ENCODE assay signal across 23 cellular contexts in the genomic region with DNA sequence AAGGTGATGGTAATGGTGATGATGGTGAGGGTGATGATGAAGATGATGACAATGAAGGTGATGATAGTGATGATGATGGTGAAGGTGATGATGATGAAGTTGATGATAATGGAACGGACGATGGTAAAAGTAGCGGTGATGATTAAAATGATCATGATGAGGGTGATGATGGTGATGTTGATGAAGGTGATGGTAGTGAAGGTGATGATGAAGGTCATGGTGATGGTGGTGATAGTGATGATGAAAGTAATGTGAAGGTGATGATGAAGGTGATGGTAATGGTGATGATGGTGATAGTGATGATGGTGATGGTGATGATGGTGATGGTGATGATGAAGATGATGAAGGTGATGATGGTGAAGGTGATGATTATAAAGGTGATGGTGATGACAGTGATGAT.
A peak's percentile ranks its signal among the peaks of the same experiment; 100 is the strongest.
DNase-seq lines count a peak whose midpoint lies in the region; ATAC-seq, FAIRE-seq and TF ChIP-seq lines count a peak whose summit lies in the region.
"Had no signal": no experiment of that assay in that cellular context is flagged by ENCODE, and none has a peak within 500 bp of the region (broad histone marks: within the 10 kb centered on the region; RNA-seq: fewer than 3 reads in every experiment).

No MANE protein-coding gene starts in this region.

- H3K9me3 Mint-ChIP-seq in endodermal cell, result peaks cover 33% of the 10 kb centered on the region
- H3K9me3 Mint-ChIP-seq: CD8-positive, alpha-beta T cell had no signal

- no peak for DNase-seq in HepG2 (ENCODE audit: low spot score)
- DNase-seq in right lobe of liver, result no peak
- DNase-seq in GM12878 (ENCODE audit: low read depth, low spot score), result no peak
- DNase-seq in endodermal cell, result no peak
- DNase-seq in NCI-H187 treated with DMSO at 0.1 percent for 48 hours (lab: John Stamatoyannopoulos, UW), result no peak
- no peak for DNase-seq in medulla oblongata (ENCODE audit: extremely low spot score)
- DNase-seq: Caco-2; CD4-positive, CD25-positive, alpha-beta regulatory T cell; CD8-positive, alpha-beta T cell; DMS153; DND-41; GOT3; H7; HCEC 1CT had no signal

- no peak overlapping the region for H3K4me3 Mint-ChIP-seq in endodermal cell
- H3K4me3 Mint-ChIP-seq: B cell; CD4-positive, CD25-positive, alpha-beta regulatory T cell; CD8-positive, alpha-beta T cell had no signal

- ATAC-seq in HepG2 (no peak), right lobe of liver (no peak), GM12878 (no peak), HG03460 (IDR thresholded peaks at IDR 0.05; ENCODE audit: unreplicated experiment) (no peak), HG03135 (IDR thresholded peaks at IDR 0.05; ENCODE audit: unreplicated experiment) (no peak)
- ATAC-seq: CD8-positive, alpha-beta T cell had no signal

- H3K27ac ChIP-seq in HepG2 (ENCODE audit: extremely low read length, insufficient read depth, low read length) (no peak overlapping the region), right lobe of liver (no peak overlapping the region), GM12878 (ENCODE audit: control insufficient read depth, insufficient read depth) (no peak overlapping the region), endodermal cell (ENCODE audit: low read depth, low read length) (no peak overlapping the region)
- H3K27ac ChIP-seq: 22Rv1, BLaER1, C4-2B had no signal

- FAIRE-seq in HepG2 (lab: Jason Lieb, UNC), result no peak
- no peak for FAIRE-seq in GM12878 (lab: Jason Lieb, UNC)
- FAIRE-seq: A204.1, G401.6, GM18507 had no signal

- no peaks in the 10 kb centered on the region for H3K4me1 Mint-ChIP-seq in endodermal cell
- H3K4me1 Mint-ChIP-seq: B cell; CD4-positive, CD25-positive, alpha-beta regulatory T cell had no signal

- in situ Hi-C loops in HepG2 (cut with HindIII; ENCODE audit: extremely low pct_ligation_motif_present, low pct_unique_long_range_greater_than_20kb), result no loop called here
- in situ Hi-C loops in GM12878 (cut with MboI), result no loop called here

- TF ChIP-seq CTCF in HepG2 (CRISPR knock-in tag; IDR thresholded peaks at IDR 0.05), result no peak
- TF ChIP-seq CTCF in right lobe of liver (IDR thresholded peaks at IDR 0.05), result no peak
- no peak for TF ChIP-seq CTCF in GM12878 (IDR thresholded peaks at IDR 0.05 in 2 of 3, conservative IDR thresholded peaks at IDR 0.05 in 1 of 3; ENCODE audit: control insufficient read depth in 2 of 3, extremely low read depth in 1 of 3, insufficient read depth in 1 of 3, low read depth in 3 of 3, low read length in 3 of 3)
- TF ChIP-seq CTCF in endodermal cell (conservative IDR thresholded peaks at IDR 0.05), result no peak

- no peaks in the 10 kb centered on the region for H3K36me3 ChIP-seq in HepG2 (replicated peaks in 1 of 2; ENCODE audit: control insufficient read depth in 1 of 2, insufficient read depth in 2 of 2, low read length in 2 of 2)
- H3K36me3 ChIP-seq in right lobe of liver, result no peaks in the 10 kb centered on the region
- H3K36me3 ChIP-seq in GM12878 (ENCODE audit: control insufficient read depth in 2 of 2, insufficient read depth in 2 of 2, low read length in 1 of 2), result no peaks in the 10 kb centered on the region
- H3K36me3 ChIP-seq in endodermal cell (ENCODE audit: control insufficient read depth, insufficient read depth, low read length), result no peaks in the 10 kb centered on the region
- H3K36me3 ChIP-seq: BLaER1 had no signal

- no peak for TF ChIP-seq POLR2A in HepG2 (IDR thresholded peaks at IDR 0.05; ENCODE audit: insufficient read depth in 1 of 2, low read depth in 2 of 2, low read length in 2 of 2)
- TF ChIP-seq POLR2A in right lobe of liver (IDR thresholded peaks at IDR 0.05), result no peak
- TF ChIP-seq POLR2A in GM12878 (IDR thresholded peaks at IDR 0.05; ENCODE audit: low read depth, low read length), result no peak

- SMC1A ChIA-PET in GM12878 (lab: Charles Lee; ENCODE audit: uncharacterized antibody, unreplicated experiment), result interaction anchor here (0.5 kb wide), 1 partner anchor 9 kb away, joined by 3 read pairs; no protein-coding TSS in a partner anchor

- H3K4me3 ChIP-seq in HepG2 (replicated peaks in 1 of 3; ENCODE audit: insufficient read depth in 1 of 3, low read depth in 2 of 3, low read length in 3 of 3) (no peak overlapping the region), right lobe of liver (no peak overlapping the region), GM12878 (no peak overlapping the region), endodermal cell (ENCODE audit: low read length) (peak overlapping the region; percentile 4)
- H3K4me3 ChIP-seq: BLaER1 had no signal

- 89% methylated on average over 3 of the region's 3 CpGs for WGBS in HepG2 (ENCODE audit: low lambda C conversion rate)
- WGBS in right lobe of liver (ENCODE audit: insufficient coverage, low coverage, low lambda C conversion rate, missing lambda C conversion rate), result 68% methylated on average over 3 of the region's 3 CpGs
- WGBS in GM12878 (ENCODE audit: insufficient coverage, insufficient replicate concordance, low lambda C conversion rate, missing lambda C conversion rate), result 89% methylated on average over 3 of the region's 3 CpGs
- WGBS in endodermal cell (ENCODE audit: insufficient coverage in 1 of 2, insufficient read length in 1 of 2), 2 experiments, result 95 to 97% methylated on average over 3 of the region's 3 CpGs

- H3K36me3 Mint-ChIP-seq in endodermal cell (ENCODE audit: low read depth), result no peaks in the 10 kb centered on the region
- H3K36me3 Mint-ChIP-seq: CD8-positive, alpha-beta T cell had no signal

- BruUV-seq in HepG2 (replicated peaks; lab: Mats Ljungman, UMichigan) (no TSS peak), GM12878 (replicated peaks; lab: Mats Ljungman, UMichigan) (no TSS peak)

- CTCF ChIA-PET in HepG2 (lab: Yijun Ruan, JAX; ENCODE audit: low intra/inter-chr PET ratio, low total read pairs) (no interaction called here), GM12878 (lab: Yijun Ruan, JAX) (no interaction called here)

- intact Hi-C loops in HepG2 (cut with micrococcal nuclease; ENCODE audit: unreplicated experiment), result no loop called here
- intact Hi-C loops in right lobe of liver (cut with DNase I), result no loop called here
- intact Hi-C loops in GM12878 (cut with micrococcal nuclease; ENCODE audit: unreplicated experiment), result no loop called here

- RAD21 ChIA-PET in GM12878 (lab: Charles Lee; ENCODE audit: unreplicated experiment), result no interaction called here

- H4K20me1 ChIP-seq in HepG2 (ENCODE audit: insufficient read depth, low read length), result no peaks in the 10 kb centered on the region
- H4K20me1 ChIP-seq in GM12878 (ENCODE audit: control insufficient read depth, insufficient read depth), result no peaks in the 10 kb centered on the region
- H4K20me1 ChIP-seq: BLaER1 had no signal

- no peak overlapping the region for H3K27ac Mint-ChIP-seq in endodermal cell
- H3K27ac Mint-ChIP-seq: B cell; CD4-positive, CD25-positive, alpha-beta regulatory T cell; CD8-positive, alpha-beta T cell had no signal

- H3K4me1 ChIP-seq in HepG2 (ENCODE audit: insufficient read depth, low read length) (no peaks in the 10 kb centered on the region), right lobe of liver (no peaks in the 10 kb centered on the region), GM12878 (ENCODE audit: control insufficient read depth, insufficient read depth, low read length) (no peaks in the 10 kb centered on the region), endodermal cell (ENCODE audit: control insufficient read depth, insufficient read depth, low read length) (no peaks in the 10 kb centered on the region)
- H3K4me1 ChIP-seq: Caco-2 had no signal

- H3K27me3 Mint-ChIP-seq in endodermal cell (ENCODE audit: insufficient read depth), result no peaks in the 10 kb centered on the region

- H3K4me2 ChIP-seq in HepG2 (ENCODE audit: low read depth, low read length), result no peak overlapping the region
- H3K4me2 ChIP-seq in GM12878 (ENCODE audit: control insufficient read depth, insufficient read depth), result no peak overlapping the region
- H3K4me2 ChIP-seq: BLaER1 had no signal

- POLR2A ChIA-PET in HepG2 (lab: Yijun Ruan, JAX) (no interaction called here), GM12878 (lab: Charles Lee) (no interaction called here)

- H2AFZ ChIP-seq in HepG2 (ENCODE audit: low read length) (no peak overlapping the region), GM12878 (ENCODE audit: control insufficient read depth, low read depth, low read length) (no peak overlapping the region)

- TF ChIP-seq EP300 in HepG2 (IDR thresholded peaks at IDR 0.05; ENCODE audit: low read depth in 2 of 2, low read length in 2 of 2) (no peak), HepG2 (CRISPR knock-in tag; IDR thresholded peaks at IDR 0.05; ENCODE audit: borderline replicate concordance) (no peak), GM12878 (IDR thresholded peaks at IDR 0.05; ENCODE audit: borderline replicate concordance in 1 of 2, control insufficient read depth in 1 of 2, low read depth in 2 of 2, low read length in 2 of 2) (no peak)

- H3K9me3 ChIP-seq in HepG2 (ENCODE audit: low read length) (no peaks in the 10 kb centered on the region), right lobe of liver (no peaks in the 10 kb centered on the region), GM12878 (replicated peaks; ENCODE audit: control insufficient read depth, insufficient read depth, low read length) (no peaks in the 10 kb centered on the region), endodermal cell (ENCODE audit: control insufficient read depth, low read length) (peaks cover 78% of the 10 kb centered on the region)
- H3K9me3 ChIP-seq: BLaER1, Caco-2 had no signal

- H3K9ac ChIP-seq in HepG2 (ENCODE audit: insufficient read depth, low read depth, low read length) (no peak overlapping the region), GM12878 (ENCODE audit: control insufficient read depth, insufficient read depth, low read length) (no peak overlapping the region), endodermal cell (ENCODE audit: extremely low read depth, low read length, poor library complexity, severe bottlenecking) (no peak overlapping the region)
- H3K9ac ChIP-seq: BLaER1 had no signal

- no peaks in the 10 kb centered on the region for H3K79me2 ChIP-seq in HepG2 (ENCODE audit: insufficient read depth, low read length)
- H3K79me2 ChIP-seq in GM12878 (ENCODE audit: control insufficient read depth, insufficient read depth, low read length), result no peaks in the 10 kb centered on the region

- no peak for TF ChIP-seq RAD21 in HepG2 (CRISPR knock-in tag; IDR thresholded peaks at IDR 0.05)
- no peak for TF ChIP-seq RAD21 in GM12878 (IDR thresholded peaks at IDR 0.05; ENCODE audit: insufficient read depth, low read depth, low read length)

- H3K27me3 ChIP-seq in HepG2 (ENCODE audit: control insufficient read depth in 1 of 2, insufficient read depth in 2 of 2, low read length in 2 of 2) (no peaks in the 10 kb centered on the region), right lobe of liver (no peaks in the 10 kb centered on the region), GM12878 (replicated peaks in 1 of 2; ENCODE audit: control insufficient read depth in 2 of 2, insufficient read depth in 2 of 2, low read length in 1 of 2) (no peaks in the 10 kb centered on the region), endodermal cell (ENCODE audit: control insufficient read depth, insufficient read depth, low read length, poor library complexity, severe bottlenecking) (no peaks in the 10 kb centered on the region)
- H3K27me3 ChIP-seq: BLaER1 had no signal

TF ChIP-seq in HepG2, 621 proteins besides CTCF, POLR2A, EP300 and RAD21 (continues in another document):
- 0 out of 2 replicates have a peak, but pooled peaks have one; percentile 3 for TF ChIP-seq RAD51 (IDR thresholded peaks at IDR 0.05; ENCODE audit: borderline replicate concordance)

TF ChIP-seq in GM12878, 131 proteins besides CTCF, POLR2A, EP300 and RAD21:
- TF ChIP-seq PAX8 (IDR thresholded peaks at IDR 0.05) (no peak), HDGF (IDR thresholded peaks at IDR 0.05) (0 out of 2 replicates have a peak, but pooled peaks have one; percentile 74)
